8 cellular contexts compared by ENCODE assay signal in genomic region chr17:58219007-58219788, GRCh38.
DNase-seq lines count a peak whose midpoint lies in the region; ATAC-seq lines count a peak whose summit lies in the region.

MKS1 (minus strand) TSS chr17:58219255; CDS start chr17:58219230, 25 bp downstream.

- peak; percentile 92 for ATAC-seq in GM19025 (IDR thresholded peaks at IDR 0.05; ENCODE audit: low read depth, unreplicated experiment)
- ATAC-seq in HG03280 (IDR thresholded peaks at IDR 0.05; ENCODE audit: unreplicated experiment), result peak; percentile 94

- peak; percentile 96 for DNase-seq in AML-193 (lab: John Stamatoyannopoulos, UW)
- DNase-seq in NCI-H345 (lab: John Stamatoyannopoulos, UW), result peak; percentile 95
- peak; percentile 88 to 93 (median 92) for DNase-seq in activated CD4-positive, CD25-positive, alpha-beta regulatory T cell (lab: John Stamatoyannopoulos, UW)
- DNase-seq in central memory CD4-positive, alpha-beta T cell, result peak; percentile 95
- DNase-seq in islet precursor cell, result peak; percentile 99
- peak; percentile 94 for DNase-seq in stimulated activated CD4-positive, alpha-beta T cell treated with anti-CD3 and anti-CD28 coated beads, Interleukin-12 subunit alpha, Interleukin-12 subunit beta, amount 100 ng/mL, for 4 hours

Comparison
In these comparisons a context has a peak if more than half of its experiments do, and no peak if none do; other contexts are left out.
1. Peak in every context shown above with its lines: DNase-seq and ATAC-seq.